ENCODE assay signal across 22 cellular contexts in the genomic region with DNA sequence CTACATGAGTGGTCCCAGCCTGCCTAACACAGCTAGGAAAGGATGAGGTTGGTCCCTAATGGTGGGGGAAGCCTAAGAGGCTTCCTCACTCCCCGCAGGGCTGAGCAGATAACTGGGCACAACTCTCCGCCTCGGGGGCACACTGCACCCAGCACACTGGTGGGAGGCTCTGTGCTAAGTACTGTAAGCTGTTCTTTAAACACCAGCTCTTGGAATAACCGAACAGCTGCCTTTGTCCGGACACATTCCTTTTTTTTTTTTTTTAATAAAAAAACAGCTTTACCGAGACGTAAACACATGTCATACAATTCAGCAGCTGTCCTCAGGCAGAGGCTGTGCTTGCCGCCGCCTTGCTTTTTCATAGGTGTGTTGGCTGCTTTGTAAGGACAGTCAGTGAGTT. TPM values are rescaled to one million over a fixed set of nuclear protein-coding genes. Genes with fewer than 3 reads are reported as not detected.
"Had no signal": no experiment of that assay in that cellular context is flagged by ENCODE, and none has a peak within 500 bp of the region (broad histone marks: within the 10 kb centered on the region; RNA-seq: fewer than 3 reads in every experiment).

No MANE protein-coding gene starts in this region.

- H3K9me3 ChIP-seq: lower lobe of right lung, spleen, testis, uterus had no signal

- H3K9me3 Mint-ChIP-seq: activated CD4-positive, alpha-beta T cell treated with anti-CD3 and anti-CD28 coated beads, Interleukin-2, amount 10 ng/mL, durations not matched to agents 7 days and 5 days; activated CD8-positive, alpha-beta T cell treated with anti-CD3 and anti-CD28 coated beads for 36 hours; activated naive CD4-positive, alpha-beta T cell treated with anti-CD3 and anti-CD28 coated beads, Interleukin-2, amount 10 ng/mL, durations not matched to agents 7 days and 5 days; endodermal cell; naive thymus-derived CD4-positive, alpha-beta T cell had no signal

- H3K27ac ChIP-seq: coronary artery, lower lobe of right lung, spleen, testis, uterus, VCaP had no signal

- H3K36me3 ChIP-seq: uterus had no signal

- H3K4me3 ChIP-seq: coronary artery, lower lobe of right lung, spleen, testis, uterus had no signal

- H3K27ac Mint-ChIP-seq: activated CD4-positive, alpha-beta T cell treated with anti-CD3 and anti-CD28 coated beads, Interleukin-2, amount 10 ng/mL, durations not matched to agents 7 days and 5 days; activated CD8-positive, alpha-beta memory T cell treated with anti-CD3 and anti-CD28 coated beads, Interleukin-2, amount 10 ng/mL, durations not matched to agents 7 days and 5 days; activated CD8-positive, alpha-beta T cell treated with anti-CD3 and anti-CD28 coated beads for 36 hours; activated naive CD4-positive, alpha-beta T cell treated with anti-CD3 and anti-CD28 coated beads, Interleukin-2, amount 10 ng/mL, durations not matched to agents 7 days and 5 days; endodermal cell had no signal

- H3K27me3 ChIP-seq: spleen, testis, uterus had no signal

- H3K27me3 Mint-ChIP-seq: activated CD4-positive, alpha-beta T cell treated with anti-CD3 and anti-CD28 coated beads, Interleukin-2, amount 10 ng/mL, durations not matched to agents 7 days and 5 days; activated CD8-positive, alpha-beta memory T cell treated with anti-CD3 and anti-CD28 coated beads, Interleukin-2, amount 10 ng/mL, durations not matched to agents 7 days and 5 days; activated CD8-positive, alpha-beta T cell treated with anti-CD3 and anti-CD28 coated beads for 36 hours; activated naive CD4-positive, alpha-beta T cell treated with anti-CD3 and anti-CD28 coated beads, Interleukin-2, amount 10 ng/mL, durations not matched to agents 7 days and 5 days; naive thymus-derived CD4-positive, alpha-beta T cell; progenitor cell of endocrine pancreas had no signal

- DNase-seq: activated CD4-positive, alpha-beta T cell treated with anti-CD3 and anti-CD28 coated beads, Interleukin-2, amount 10 ng/mL, durations not matched to agents 7 days and 5 days; activated CD4-positive, CD25-positive, alpha-beta regulatory T cell treated with anti-CD3 and anti-CD28 coated beads, Interleukin-2, amount 50 U/mL, for 72 hours; activated CD8-positive, alpha-beta memory T cell treated with anti-CD3 and anti-CD28 coated beads, Interleukin-2, amount 10 ng/mL, durations not matched to agents 7 days and 5 days; activated CD8-positive, alpha-beta T cell treated with anti-CD3 and anti-CD28 coated beads for 36 hours; activated effector memory CD4-positive, alpha-beta T cell treated with anti-CD3 and anti-CD28 coated beads, Interleukin-2, amount 50 U/mL, for 16 hours; activated naive CD4-positive, alpha-beta T cell treated with anti-CD3 and anti-CD28 coated beads, Interleukin-2, amount 10 ng/mL, durations not matched to agents 7 days and 5 days; activated T-cell treated with anti-CD3 and anti-CD28 coated beads for 4 hours; cerebellar nuclear complex; endodermal cell; lower lobe of right lung; naive thymus-derived CD4-positive, alpha-beta T cell; retina; spleen; stimulated activated CD4-positive, alpha-beta T cell treated with anti-CD3 and anti-CD28 coated beads, Interleukin-4, amount 100 ng/mL, for 1 hour; stimulated activated naive CD4-positive, alpha-beta T cell; testis; trophoblast cell; uterus had no signal

- FAIRE-seq: keratinocyte had no signal

- H3K4me3 Mint-ChIP-seq: activated CD4-positive, alpha-beta T cell treated with anti-CD3 and anti-CD28 coated beads, Interleukin-2, amount 10 ng/mL, durations not matched to agents 7 days and 5 days; activated CD8-positive, alpha-beta memory T cell treated with anti-CD3 and anti-CD28 coated beads, Interleukin-2, amount 10 ng/mL, durations not matched to agents 7 days and 5 days; activated CD8-positive, alpha-beta T cell treated with anti-CD3 and anti-CD28 coated beads for 36 hours; activated naive CD4-positive, alpha-beta T cell treated with anti-CD3 and anti-CD28 coated beads, Interleukin-2, amount 10 ng/mL, durations not matched to agents 7 days and 5 days; endodermal cell had no signal

- ATAC-seq: activated CD8-positive, alpha-beta memory T cell treated with anti-CD3 and anti-CD28 coated beads, Interleukin-2, amount 10 ng/mL, durations not matched to agents 7 days and 5 days; activated CD8-positive, alpha-beta T cell treated with anti-CD3 and anti-CD28 coated beads for 36 hours; lower lobe of right lung; naive thymus-derived CD4-positive, alpha-beta T cell had no signal

RNA-seq across cellular contexts. Expression of a gene that starts 38.2 kb away (rescaled TPM):
- total RNA-seq: activated CD4-positive, alpha-beta T cell treated with anti-CD3 and anti-CD28 coated beads, Interleukin-2, amount 10 ng/mL, durations not matched to agents 7 days and 5 days; activated CD8-positive, alpha-beta memory T cell treated with anti-CD3 and anti-CD28 coated beads, Interleukin-2, amount 10 ng/mL, durations not matched to agents 7 days and 5 days had no signal
- polyA plus RNA-seq: keratinocyte had no signal
